Comparison of ENCODE assay signal across 9 cellular contexts in the genomic region with DNA sequence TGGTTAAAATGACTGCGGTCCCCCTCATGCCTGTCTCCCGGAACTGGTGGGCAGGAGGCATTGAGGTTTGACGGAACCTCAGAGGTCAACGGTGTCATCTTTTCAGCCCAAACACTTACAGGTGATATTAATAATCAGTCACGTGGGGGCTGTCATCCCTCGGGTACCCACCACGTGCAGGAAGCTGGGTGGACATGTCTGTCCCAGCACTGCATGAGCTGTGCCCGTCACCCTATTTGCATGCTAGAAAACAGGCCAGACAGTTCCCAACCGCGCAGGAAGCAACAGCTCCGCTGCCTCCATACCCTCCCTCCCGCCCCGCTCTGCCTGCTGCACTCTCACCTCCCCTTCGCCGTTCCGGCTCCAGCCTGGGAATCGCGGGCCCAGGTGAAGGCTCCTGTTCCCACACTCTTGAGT. TPM values are rescaled to one million over a fixed set of nuclear protein-coding genes. Genes with fewer than 3 reads are reported as not detected.
DNase-seq lines count a peak whose midpoint lies in the region; ATAC-seq, FAIRE-seq and TF ChIP-seq lines count a peak whose summit lies in the region.
"Had no signal": no experiment of that assay in that cellular context is flagged by ENCODE, and none has a peak within 500 bp of the region (broad histone marks: within the 10 kb centered on the region; RNA-seq: fewer than 3 reads in every experiment).

No MANE protein-coding gene starts in this region.

- H3K4ac ChIP-seq in H1 (replicated peaks; ENCODE audit: insufficient read length, low read depth, low read length) = no peak overlapping the region

- no peaks in the 10 kb centered on the region for H3K9me2 ChIP-seq in OCI-LY7 (ENCODE audit: insufficient read depth, low read length)

- peaks cover 11% of the 10 kb centered on the region for H3K36me3 Mint-ChIP-seq in stimulated activated naive CD8-positive, alpha-beta T cell treated with anti-CD3 and anti-CD28 coated beads, Interleukin-15, Interleukin-2, amounts not matched to agents 100 ng/mL and 50 ng/mL, for 24 hours (ENCODE audit: low read depth)

- POLR2A ChIA-PET in OCI-LY7 (lab: Charles Lee) (interaction anchor here (0.6 to 1.0 kb wide), 2 partner anchors 10 to 19 kb away, joined by 3 read pairs; a partner anchor contains a TSS), H1 (lab: Charles Lee; ENCODE audit: partially characterized antibody) (interaction anchor here (0.6 to 28.2 kb wide), 11 partner anchors 8 to 381 kb away, joined by 3 to 736 read pairs (median 7); a partner anchor contains a TSS)

- H2BK20ac ChIP-seq in H1 (ENCODE audit: low read length) = no peak overlapping the region

- H4K91ac ChIP-seq in H1 (replicated peaks; ENCODE audit: insufficient read length, low read length) = peak overlapping the region; percentile 11

- H2AFZ ChIP-seq in OCI-LY7 (ENCODE audit: low read length) (peak overlapping the region; percentile 22; the same call in 1 of the 2 replicates), H1 (ENCODE audit: low read length) (no peak overlapping the region)

- H3K27ac Mint-ChIP-seq in stimulated activated naive CD8-positive, alpha-beta T cell treated with anti-CD3 and anti-CD28 coated beads, Interleukin-15, Interleukin-2, amounts not matched to agents 100 ng/mL and 50 ng/mL, for 24 hours = peak overlapping the region; percentile 78

- peak; percentile 4 for ATAC-seq in left ventricle myocardium superior
- no peak for ATAC-seq in Right ventricle myocardium superior (ENCODE audit: poor library complexity)

- H2AK5ac ChIP-seq in H1 (ENCODE audit: low read depth, low read length) = no peak overlapping the region

- DNase-seq in left ventricle myocardium superior (no peak), Right ventricle myocardium superior (no peak), OCI-LY7 (ENCODE audit: low spot score) (peak; percentile 79), H1 (ENCODE audit: low read depth in 1 of 2, low spot score in 2 of 2) (peak in 1 of 2 experiments; percentile 61), SW 1271 (lab: John Stamatoyannopoulos, UW) (no peak), urothelium cell line (ENCODE audit: low spot score) (no peak), ureter (ENCODE audit: low spot score) (no peak)

- no TSS peak for BruUV-seq in OCI-LY7 (replicated peaks; lab: Mats Ljungman, UMichigan)

- H3K9ac ChIP-seq in H1 (replicated peaks in 1 of 4; ENCODE audit: extremely low read depth in 1 of 4, low read depth in 3 of 4, low read length in 3 of 4) = no peak overlapping the region

- H3K9me3 Mint-ChIP-seq in stimulated activated naive CD8-positive, alpha-beta T cell treated with anti-CD3 and anti-CD28 coated beads, Interleukin-15, Interleukin-2, amounts not matched to agents 100 ng/mL and 50 ng/mL, for 24 hours = no peaks in the 10 kb centered on the region

- TF ChIP-seq EP300 in H1 (IDR thresholded peaks at IDR 0.05; ENCODE audit: borderline replicate concordance in 1 of 2, low read depth in 2 of 2, low read length in 2 of 2) = no peak

- FAIRE-seq in H1 (lab: Jason Lieb, UNC) (no peak), urothelium cell line (lab: Jason Lieb, UNC) (no peak)

- H3K23ac ChIP-seq in H1 (ENCODE audit: insufficient read length) = no peak overlapping the region

- H3K79me2 ChIP-seq in OCI-LY7 (ENCODE audit: insufficient read depth, low read depth, low read length) (no peaks in the 10 kb centered on the region), H1 (ENCODE audit: control insufficient read depth in 1 of 2, insufficient read depth in 2 of 2, low read length in 2 of 2) (no peaks in the 10 kb centered on the region)

- H3K79me1 ChIP-seq in H1 (ENCODE audit: low read depth, low read length) = no peaks in the 10 kb centered on the region

- no peak overlapping the region for H4K5ac ChIP-seq in H1 (ENCODE audit: insufficient read length, low read depth, low read length)

- TF ChIP-seq CTCF in OCI-LY7 (conservative IDR thresholded peaks at IDR 0.05; ENCODE audit: low read length) = no peak
- TF ChIP-seq CTCF in H1 (IDR thresholded peaks at IDR 0.05; ENCODE audit: control extremely low read depth in 1 of 3, insufficient read depth in 1 of 3, low read depth in 1 of 3, low read length in 3 of 3) = no peak

- H2BK15ac ChIP-seq in H1 (ENCODE audit: low read length) = no peak overlapping the region

- peaks cover 4 to 37% (median 24%) of the 10 kb centered on the region in 4 experiments for H3K27me3 ChIP-seq in H1 (replicated peaks in 1 of 4; ENCODE audit: control insufficient read depth in 3 of 4, extremely low read depth in 1 of 4, insufficient read depth in 3 of 4, low read length in 3 of 4)

- H3K4me3 ChIP-seq in OCI-LY7 (ENCODE audit: low read depth, low read length, poor library complexity, severe bottlenecking) (peak overlapping the region; percentile 68), H1 (ENCODE audit: extremely low read depth in 1 of 4, insufficient read depth in 2 of 4, low read depth in 3 of 4, low read length in 4 of 4) (peak overlapping the region; percentile 36 to 77 (median 48); a peak in 7 of 8 replicates)

- CTCF ChIA-PET in OCI-LY7 (lab: Charles Lee; ENCODE audit: unreplicated experiment) (no interaction called here), H1 (lab: Charles Lee; ENCODE audit: partially characterized antibody) (interaction anchor here (1.4 to 6.8 kb wide), 3 partner anchors 9 to 99 kb away, joined by 3 to 55 read pairs (median 5); a partner anchor contains a TSS)

- TF ChIP-seq RAD21 in H1 (IDR thresholded peaks at IDR 0.05 in 1 of 2, conservative IDR thresholded peaks at IDR 0.05 in 1 of 2; ENCODE audit: low read depth in 2 of 2, low read length in 2 of 2) = no peak

- peaks cover 17% of the 10 kb centered on the region for H3K27me3 Mint-ChIP-seq in stimulated activated naive CD8-positive, alpha-beta T cell treated with anti-CD3 and anti-CD28 coated beads, Interleukin-15, Interleukin-2, amounts not matched to agents 100 ng/mL and 50 ng/mL, for 24 hours

- no peak overlapping the region; the same call in 1 of the 2 replicates for H4K8ac ChIP-seq in H1 (ENCODE audit: extremely low read depth, insufficient read depth, low read length)

- no peak overlapping the region for H3K14ac ChIP-seq in H1 (ENCODE audit: insufficient read length)

- no peak overlapping the region for H3K56ac ChIP-seq in H1 (replicated peaks; ENCODE audit: insufficient read length, low read depth, low read length)

- 31% methylated on average over 13 of the region's 18 CpGs; no CpG with 5 or more reads in 1 of the 2 experiments for WGBS in H1 (ENCODE audit: extremely low coverage in 1 of 2, insufficient coverage in 1 of 2, insufficient read length in 1 of 2, insufficient replicate concordance in 2 of 2, low coverage in 1 of 2, low lambda C conversion rate in 2 of 2, missing lambda C conversion rate in 1 of 2), 2 experiments

- H2BK120ac ChIP-seq in H1 (replicated peaks; ENCODE audit: low read depth, low read length) = no peak overlapping the region

- no peak overlapping the region for H3K18ac ChIP-seq in H1 (ENCODE audit: extremely low read depth, low read length)

- H3K9me3 ChIP-seq in OCI-LY7 (ENCODE audit: low read length) (no peaks in the 10 kb centered on the region), H1 (ENCODE audit: insufficient read depth in 2 of 2, low read depth in 1 of 2, low read length in 1 of 2) (no peaks in the 10 kb centered on the region)

- intact Hi-C loops in left ventricle myocardium superior (cut with micrococcal nuclease) = no loop called here
- intact Hi-C loops in Right ventricle myocardium superior (cut with DNase I) = no loop called here
- intact Hi-C loops in OCI-LY7 (cut with micrococcal nuclease; ENCODE audit: unreplicated experiment) = no loop called here

- TF ChIP-seq POLR2A in H1 (IDR thresholded peaks at IDR 0.05; ENCODE audit: control extremely low read depth in 1 of 2, low read depth in 2 of 2, low read length in 2 of 2) = no peak

- H4K20me1 ChIP-seq in OCI-LY7 (ENCODE audit: insufficient read depth, low read length) = no peaks in the 10 kb centered on the region
- H4K20me1 ChIP-seq in H1 (replicated peaks in 1 of 2; ENCODE audit: control insufficient read depth in 1 of 2, insufficient read depth in 2 of 2, low read length in 2 of 2) = peaks cover 7 to 10% of the 10 kb centered on the region in 2 experiments

- H3K4me3 Mint-ChIP-seq in stimulated activated naive CD8-positive, alpha-beta T cell treated with anti-CD3 and anti-CD28 coated beads, Interleukin-15, Interleukin-2, amounts not matched to agents 100 ng/mL and 50 ng/mL, for 24 hours = peak overlapping the region; percentile 66

- peaks cover 23% of the 10 kb centered on the region for H3K4me1 Mint-ChIP-seq in stimulated activated naive CD8-positive, alpha-beta T cell treated with anti-CD3 and anti-CD28 coated beads, Interleukin-15, Interleukin-2, amounts not matched to agents 100 ng/mL and 50 ng/mL, for 24 hours (ENCODE audit: low read depth)

- H3K36me3 ChIP-seq in OCI-LY7 (ENCODE audit: insufficient read depth, low read length) = peaks cover 14% of the 10 kb centered on the region
- H3K36me3 ChIP-seq in H1 (ENCODE audit: control insufficient read depth in 2 of 4, insufficient read depth in 4 of 4, low read length in 3 of 4) = peaks cover 2 to 3% (median 2%) of the 10 kb centered on the region in 4 experiments; a peak in 3 of 8 replicates

- H2BK12ac ChIP-seq in H1 (ENCODE audit: low read depth, low read length) = peak overlapping the region; percentile 53; the same call in 1 of the 2 replicates

- H3K4me1 ChIP-seq in OCI-LY7 (ENCODE audit: insufficient read depth, low read length, poor library complexity, severe bottlenecking) (peaks cover 36% of the 10 kb centered on the region), H1 (replicated peaks in 1 of 4; ENCODE audit: control insufficient read depth in 3 of 4, insufficient read depth in 4 of 4, low read length in 3 of 4) (peaks cover 0 to 24% (median 18%) of the 10 kb centered on the region in 4 experiments; a peak in 6 of 7 replicates)

- H3K27ac ChIP-seq in OCI-LY7 (ENCODE audit: low read depth, low read length, poor library complexity, severe bottlenecking) = peak overlapping the region; percentile 50
- no peak overlapping the region for H3K27ac ChIP-seq in H1 (ENCODE audit: low read depth, low read length)

- H2BK5ac ChIP-seq in H1 (ENCODE audit: low read depth, low read length) = no peak overlapping the region

- peak overlapping the region; percentile 80 for H3K4me2 ChIP-seq in OCI-LY7 (ENCODE audit: low read length)
- H3K4me2 ChIP-seq in H1 (ENCODE audit: insufficient read depth in 1 of 2, low read depth in 2 of 2, low read length in 2 of 2) = peak overlapping the region; percentile 83 to 91

- H3K23me2 ChIP-seq in H1 (ENCODE audit: low read depth, low read length) = peaks cover 22% of the 10 kb centered on the region; the same call in 1 of the 2 replicates

RNA-seq across cellular contexts. Expression of a gene that starts 1.4 kb away (rescaled TPM):
- total RNA-seq in left ventricle myocardium superior (1.0 TPM), Right ventricle myocardium superior (0.32 TPM), OCI-LY7 (2022) (10.3 and 12.0 TPM in 2 replicates), ureter (0.86 TPM)
- 9.0 and 11.1 TPM in 2 replicates for total RNA-seq in OCI-LY7 (2014; rRNA removed; shearing (Covaris generic))
- 36.2 and 38.8 TPM in 2 replicates for total RNA-seq in H1 (2021; fragmentation: NEBNext Ultra II Directional; extraction: Animal tissue kit (Norgen Biotek cat#: 25700))
- 49.9 and 72.3 TPM in 2 replicates for polyA plus RNA-seq in H1 (2011; rRNA removed)
- polyA plus RNA-seq in H1 (2011; cell fraction: cytosol; rRNA removed) = 43.3 TPM
- 58.6 TPM for polyA plus RNA-seq in H1 (2011; cell fraction: nucleus; rRNA removed)
- 25.3 to 42.7 TPM (median 36.2 TPM) in 4 replicates for polyA plus RNA-seq in H1 (2012, experiment 1 of 2)
- 36.8 TPM for polyA plus RNA-seq in H1 (2012, experiment 2 of 2)
- polyA plus RNA-seq in H1 (2013, experiment 1 of 2) = 26.9 TPM
- polyA plus RNA-seq in H1 (2013, experiment 2 of 2) = 28.0 TPM
- polyA minus RNA-seq in H1 (2011; rRNA and poly(A)+ RNA removed) = 22.3 and 31.8 TPM in 2 replicates
- 34.8 TPM for polyA minus RNA-seq in H1 (2011; cell fraction: cytosol; rRNA and poly(A)+ RNA removed)
- 32.6 TPM for polyA minus RNA-seq in H1 (2011; cell fraction: nucleus; rRNA and poly(A)+ RNA removed)

RNA-seq across cellular contexts. Expression of a gene that starts 7.2 kb away (rescaled TPM):
- 32.2 TPM for total RNA-seq in left ventricle myocardium superior
- 28.3 TPM for total RNA-seq in Right ventricle myocardium superior
- total RNA-seq in OCI-LY7 (2014; rRNA removed; shearing (Covaris generic)) = 25.1 and 32.3 TPM in 2 replicates
- 31.1 and 40.2 TPM in 2 replicates for total RNA-seq in OCI-LY7 (2022)
- 37.9 and 45.4 TPM in 2 replicates for total RNA-seq in H1 (2021; fragmentation: NEBNext Ultra II Directional; extraction: Animal tissue kit (Norgen Biotek cat#: 25700))
- 17.7 and 29.1 TPM in 2 replicates for polyA plus RNA-seq in H1 (2011; rRNA removed)
- polyA plus RNA-seq in H1 (2011; cell fraction: cytosol; rRNA removed) = 19.6 TPM
- 36.4 TPM for polyA plus RNA-seq in H1 (2011; cell fraction: nucleus; rRNA removed)
- polyA plus RNA-seq in H1 (2012, experiment 1 of 2) = 34.2 to 52.3 TPM (median 47.8 TPM) in 4 replicates
- 63.8 TPM for polyA plus RNA-seq in H1 (2012, experiment 2 of 2)
- 33.8 TPM for polyA plus RNA-seq in H1 (2013, experiment 1 of 2)
- polyA plus RNA-seq in H1 (2013, experiment 2 of 2) = 33.2 TPM
- 7.9 and 10.7 TPM in 2 replicates for polyA minus RNA-seq in H1 (2011; rRNA and poly(A)+ RNA removed)
- 21.6 TPM for polyA minus RNA-seq in H1 (2011; cell fraction: cytosol; rRNA and poly(A)+ RNA removed)
- polyA minus RNA-seq in H1 (2011; cell fraction: nucleus; rRNA and poly(A)+ RNA removed) = 22.6 TPM
- 16.5 TPM for total RNA-seq in ureter

RNA-seq across cellular contexts. Expression of a gene that starts 9.9 kb away (rescaled TPM):
- total RNA-seq in left ventricle myocardium superior (not detected), Right ventricle myocardium superior (not detected), OCI-LY7 (2022) (0.30 and 0.59 TPM in 2 replicates), ureter (0.65 TPM)
- 0.22 and 2.1 TPM in 2 replicates for total RNA-seq in OCI-LY7 (2014; rRNA removed; shearing (Covaris generic))
- 2.5 and 3.3 TPM in 2 replicates for total RNA-seq in H1 (2021; fragmentation: NEBNext Ultra II Directional; extraction: Animal tissue kit (Norgen Biotek cat#: 25700))
- 1.3 and 2.6 TPM in 2 replicates for polyA plus RNA-seq in H1 (2011; rRNA removed)
- 1.7 TPM for polyA plus RNA-seq in H1 (2011; cell fraction: cytosol; rRNA removed)
- 2.3 TPM for polyA plus RNA-seq in H1 (2011; cell fraction: nucleus; rRNA removed)
- 0.33 to 1.1 TPM (median 0.74 TPM) in 4 replicates for polyA plus RNA-seq in H1 (2012, experiment 1 of 2)
- polyA plus RNA-seq in H1 (2012, experiment 2 of 2) = 0.58 TPM
- 1.1 TPM for polyA plus RNA-seq in H1 (2013, experiment 1 of 2)
- polyA plus RNA-seq in H1 (2013, experiment 2 of 2) = 1.0 TPM
- polyA minus RNA-seq in H1 (2011; rRNA and poly(A)+ RNA removed) = not detected in 2 replicates
- not detected for polyA minus RNA-seq in H1 (2011; cell fraction: cytosol; rRNA and poly(A)+ RNA removed)
- 0.60 TPM for polyA minus RNA-seq in H1 (2011; cell fraction: nucleus; rRNA and poly(A)+ RNA removed)
- total RNA-seq: Daoy had no signal

RNA-seq across cellular contexts. Expression of a gene that starts 18.5 kb away (rescaled TPM):
- total RNA-seq in left ventricle myocardium superior (16.0 TPM), Right ventricle myocardium superior (17.2 TPM), OCI-LY7 (2022) (80.4 and 83.8 TPM in 2 replicates), ureter (46.4 TPM)
- total RNA-seq in OCI-LY7 (2014; rRNA removed; shearing (Covaris generic)) = 26.3 and 37.2 TPM in 2 replicates
- total RNA-seq in H1 (2021; fragmentation: NEBNext Ultra II Directional; extraction: Animal tissue kit (Norgen Biotek cat#: 25700)) = 47.6 and 51.7 TPM in 2 replicates
- 29.3 and 43.0 TPM in 2 replicates for polyA plus RNA-seq in H1 (2011; rRNA removed)
- polyA plus RNA-seq in H1 (2011; cell fraction: cytosol; rRNA removed) = 32.3 TPM
- polyA plus RNA-seq in H1 (2011; cell fraction: nucleus; rRNA removed) = 108 TPM
- 16.9 to 39.8 TPM (median 34.7 TPM) in 4 replicates for polyA plus RNA-seq in H1 (2012, experiment 1 of 2)
- polyA plus RNA-seq in H1 (2012, experiment 2 of 2) = 28.2 TPM
- 32.1 TPM for polyA plus RNA-seq in H1 (2013, experiment 1 of 2)
- polyA plus RNA-seq in H1 (2013, experiment 2 of 2) = 31.4 TPM
- polyA minus RNA-seq in H1 (2011; rRNA and poly(A)+ RNA removed) = 10.2 and 11.0 TPM in 2 replicates
- 34.1 TPM for polyA minus RNA-seq in H1 (2011; cell fraction: cytosol; rRNA and poly(A)+ RNA removed)
- polyA minus RNA-seq in H1 (2011; cell fraction: nucleus; rRNA and poly(A)+ RNA removed) = 28.8 TPM

RNA-seq across cellular contexts. Expression of a gene that starts 19.3 kb away (rescaled TPM):
- total RNA-seq in left ventricle myocardium superior (24.4 TPM), Right ventricle myocardium superior (20.3 TPM), OCI-LY7 (2022) (44.3 and 49.9 TPM in 2 replicates), ureter (37.0 TPM)
- total RNA-seq in OCI-LY7 (2014; rRNA removed; shearing (Covaris generic)) = 58.5 and 67.2 TPM in 2 replicates
- total RNA-seq in H1 (2021; fragmentation: NEBNext Ultra II Directional; extraction: Animal tissue kit (Norgen Biotek cat#: 25700)) = 65.8 and 66.8 TPM in 2 replicates
- polyA plus RNA-seq in H1 (2011; rRNA removed) = 137 and 159 TPM in 2 replicates
- polyA plus RNA-seq in H1 (2011; cell fraction: cytosol; rRNA removed) = 103 TPM
- polyA plus RNA-seq in H1 (2011; cell fraction: nucleus; rRNA removed) = 173 TPM
- 37.5 to 87.9 TPM (median 82.0 TPM) in 4 replicates for polyA plus RNA-seq in H1 (2012, experiment 1 of 2)
- polyA plus RNA-seq in H1 (2012, experiment 2 of 2) = 92.8 TPM
- polyA plus RNA-seq in H1 (2013, experiment 1 of 2) = 36.0 TPM
- 28.1 TPM for polyA plus RNA-seq in H1 (2013, experiment 2 of 2)
- 59.1 and 71.8 TPM in 2 replicates for polyA minus RNA-seq in H1 (2011; rRNA and poly(A)+ RNA removed)
- 62.5 TPM for polyA minus RNA-seq in H1 (2011; cell fraction: cytosol; rRNA and poly(A)+ RNA removed)
- 75.9 TPM for polyA minus RNA-seq in H1 (2011; cell fraction: nucleus; rRNA and poly(A)+ RNA removed)
